ENCODE assay signal across 8 cellular contexts in genomic region chr12:6827982-6828670, GRCh38. TPM values are rescaled to one million over a fixed set of nuclear protein-coding genes. Genes with fewer than 3 reads are reported as not detected.
A peak's percentile ranks its signal among the peaks of the same experiment; 100 is the strongest.
DNase-seq lines count a peak whose midpoint lies in the region; ATAC-seq and TF ChIP-seq lines count a peak whose summit lies in the region.

Gene P3H3, plus strand, starts transcription at chr12:6828407. Its CDS starts 34 bp downstream, at chr12:6828441.

- ATAC-seq in foreskin keratinocyte = peak; percentile 13
- ATAC-seq in GM19463 (IDR thresholded peaks at IDR 0.05; ENCODE audit: unreplicated experiment) = no peak

- H3K36me3 Mint-ChIP-seq in activated CD4-positive, alpha-beta memory T cell treated with anti-CD3 and anti-CD28 coated beads, Interleukin-2, amount 10 ng/mL, durations not matched to agents 7 days and 5 days (ENCODE audit: low read depth) = no peaks in the 10 kb centered on the region
- peaks cover 30% of the 10 kb centered on the region for H3K36me3 Mint-ChIP-seq in nephron progenitor cell (ENCODE audit: low read depth)

- H3K27me3 Mint-ChIP-seq in activated CD4-positive, alpha-beta memory T cell treated with anti-CD3 and anti-CD28 coated beads, Interleukin-2, amount 10 ng/mL, durations not matched to agents 7 days and 5 days = peaks cover 72% of the 10 kb centered on the region
- H3K27me3 Mint-ChIP-seq in nephron progenitor cell (ENCODE audit: low read depth, poor library complexity) = peaks cover 12% of the 10 kb centered on the region

- H3K4me1 ChIP-seq in Loucy (ENCODE audit: insufficient read depth, low read length, poor library complexity, severe bottlenecking) (peaks cover 21% of the 10 kb centered on the region), foreskin keratinocyte (no peaks in the 10 kb centered on the region)

- DNase-seq in Daoy (ENCODE audit: low read depth) = peak; percentile 79
- DNase-seq in activated CD4-positive, alpha-beta memory T cell treated with anti-CD3 and anti-CD28 coated beads, Interleukin-2, amount 10 ng/mL, durations not matched to agents 7 days and 5 days = no peak
- DNase-seq in foreskin keratinocyte = peak in 1 of 2 donors; percentile 39
- peak; percentile 53 for DNase-seq in nephron progenitor cell
- DNase-seq in GF-D8 (lab: John Stamatoyannopoulos, UW) = no peak
- no peak for DNase-seq in cerebellar nuclear complex (lab: John Stamatoyannopoulos, UW)

- TF ChIP-seq CTCF in Loucy (conservative IDR thresholded peaks at IDR 0.05; ENCODE audit: low read length) (peak; percentile 15; the same call in 1 of the 2 replicates), foreskin keratinocyte (conservative IDR thresholded peaks at IDR 0.05) (peak; percentile 21), nephron progenitor cell (IDR thresholded peaks at IDR 0.05) (no peak)

- H3K4me3 Mint-ChIP-seq in activated CD4-positive, alpha-beta memory T cell treated with anti-CD3 and anti-CD28 coated beads, Interleukin-2, amount 10 ng/mL, durations not matched to agents 7 days and 5 days = peak within 1 kb of the TSS; percentile 72
- H3K4me3 Mint-ChIP-seq in nephron progenitor cell = peak within 1 kb of the TSS; percentile 99

- peak within 1 kb of the TSS; percentile 77 for H3K4me3 ChIP-seq in Loucy (ENCODE audit: low read length, poor library complexity, severe bottlenecking)

- H3K9me3 Mint-ChIP-seq in activated CD4-positive, alpha-beta memory T cell treated with anti-CD3 and anti-CD28 coated beads, Interleukin-2, amount 10 ng/mL, durations not matched to agents 7 days and 5 days = no peaks in the 10 kb centered on the region
- H3K9me3 Mint-ChIP-seq in nephron progenitor cell = no peaks in the 10 kb centered on the region

- no peaks in the 10 kb centered on the region for H4K20me1 ChIP-seq in Loucy (ENCODE audit: insufficient read depth, low read length, poor library complexity, severe bottlenecking)

- no peaks in the 10 kb centered on the region for H3K9me3 ChIP-seq in Loucy (ENCODE audit: insufficient read depth, low read depth, low read length)

- POLR2A ChIA-PET in activated CD4-positive, alpha-beta memory T cell treated with anti-CD3 and anti-CD28 coated beads, Interleukin-2, amount 10 ng/mL, durations not matched to agents 7 days and 5 days (lab: Charles Lee) = interaction anchor here (1.0 to 7.2 kb wide), 7 partner anchors 12 to 104 kb away, joined by 3 to 33 read pairs (median 9); partner anchors contain the start of genes CDCA3, COPS7A, GNB3 and MLF2

- peaks cover 25% of the 10 kb centered on the region; the same call in 1 of the 2 replicates for H3K79me2 ChIP-seq in Loucy (ENCODE audit: insufficient read depth, low read length)

- H3F3A ChIP-seq in Loucy (ENCODE audit: low read depth) = no peaks in the 10 kb centered on the region

- peak within 1 kb of the TSS; percentile 89 for H3K9ac ChIP-seq in Loucy (ENCODE audit: low read depth, low read length, poor library complexity, severe bottlenecking)

- no peak within 1 kb of the TSS for H3K27ac Mint-ChIP-seq in activated CD4-positive, alpha-beta memory T cell treated with anti-CD3 and anti-CD28 coated beads, Interleukin-2, amount 10 ng/mL, durations not matched to agents 7 days and 5 days
- peak within 1 kb of the TSS; percentile 99 for H3K27ac Mint-ChIP-seq in nephron progenitor cell

- H3K27me3 ChIP-seq in Loucy (ENCODE audit: insufficient read depth, low read length, poor library complexity, severe bottlenecking) (no peaks in the 10 kb centered on the region), foreskin keratinocyte (peaks cover 7% of the 10 kb centered on the region)

- peak within 1 kb of the TSS; percentile 77 for H3K4me2 ChIP-seq in Loucy (ENCODE audit: low read depth, low read length, poor library complexity, severe bottlenecking)

- H3K27ac ChIP-seq in foreskin keratinocyte = peak within 1 kb of the TSS; percentile 33

- H3K36me3 ChIP-seq in Loucy (ENCODE audit: insufficient read depth, low read length) = peaks cover under 1% of the 10 kb centered on the region; the same call in 1 of the 2 replicates

- peaks cover 18% of the 10 kb centered on the region for H3K4me1 Mint-ChIP-seq in activated CD4-positive, alpha-beta memory T cell treated with anti-CD3 and anti-CD28 coated beads, Interleukin-2, amount 10 ng/mL, durations not matched to agents 7 days and 5 days
- H3K4me1 Mint-ChIP-seq in nephron progenitor cell = peaks cover 75% of the 10 kb centered on the region

- CTCF ChIA-PET in activated CD4-positive, alpha-beta memory T cell treated with anti-CD3 and anti-CD28 coated beads, Interleukin-2, amount 10 ng/mL, durations not matched to agents 7 days and 5 days (lab: Charles Lee) = interaction anchor here (0.7 to 1.4 kb wide), 4 partner anchors 16 to 76 kb away, joined by 3 to 4 read pairs (median 3); no protein-coding TSS in a partner anchor

- no peaks in the 10 kb centered on the region for H3K9me2 ChIP-seq in Loucy (replicated peaks; ENCODE audit: low read depth, low read length)

- peak within 1 kb of the TSS; percentile 69 for H2AFZ ChIP-seq in Loucy (ENCODE audit: low read length)

RNA-seq across cellular contexts. Expression of gene P3H3, which starts in this region (rescaled TPM):
- 24.1 and 24.8 TPM in 2 replicates for total RNA-seq in Daoy (2014; rRNA removed; shearing (Covaris generic))
- under 1 TPM; 0.18 to 0.68 TPM for total RNA-seq in activated CD4-positive, alpha-beta memory T cell treated with anti-CD3 and anti-CD28 coated beads, Interleukin-2, amount 10 ng/mL, durations not matched to agents 7 days and 5 days
- total RNA-seq in foreskin keratinocyte = 33.4 and 35.0 TPM in 2 replicates
- polyA plus RNA-seq in foreskin keratinocyte = 41.4 and 42.6 TPM in 2 replicates

Comparison
In these comparisons a context has a peak if more than half of its experiments do, and no peak if none do; other contexts are left out.
1. RNA of gene P3H3 (total RNA-seq): 33.4 to 35.0 TPM in foreskin keratinocyte and 24.1 to 24.8 TPM in Daoy; 0.18 to 0.68 TPM in activated CD4-positive, alpha-beta memory T cell treated with anti-CD3 and anti-CD28 coated beads, Interleukin-2, amount 10 ng/mL, durations not matched to agents 7 days and 5 days; every median in the first group is over 10 times any median in the second.
2. DNase-seq: peak in Daoy (single experiment) and nephron progenitor cell (single experiment); none in activated CD4-positive, alpha-beta memory T cell treated with anti-CD3 and anti-CD28 coated beads, Interleukin-2, amount 10 ng/mL, durations not matched to agents 7 days and 5 days (single experiment), GF-D8 (single experiment) and cerebellar nuclear complex (0 of 2).